1 cellular context compared by ENCODE assay signal in the genomic region with DNA sequence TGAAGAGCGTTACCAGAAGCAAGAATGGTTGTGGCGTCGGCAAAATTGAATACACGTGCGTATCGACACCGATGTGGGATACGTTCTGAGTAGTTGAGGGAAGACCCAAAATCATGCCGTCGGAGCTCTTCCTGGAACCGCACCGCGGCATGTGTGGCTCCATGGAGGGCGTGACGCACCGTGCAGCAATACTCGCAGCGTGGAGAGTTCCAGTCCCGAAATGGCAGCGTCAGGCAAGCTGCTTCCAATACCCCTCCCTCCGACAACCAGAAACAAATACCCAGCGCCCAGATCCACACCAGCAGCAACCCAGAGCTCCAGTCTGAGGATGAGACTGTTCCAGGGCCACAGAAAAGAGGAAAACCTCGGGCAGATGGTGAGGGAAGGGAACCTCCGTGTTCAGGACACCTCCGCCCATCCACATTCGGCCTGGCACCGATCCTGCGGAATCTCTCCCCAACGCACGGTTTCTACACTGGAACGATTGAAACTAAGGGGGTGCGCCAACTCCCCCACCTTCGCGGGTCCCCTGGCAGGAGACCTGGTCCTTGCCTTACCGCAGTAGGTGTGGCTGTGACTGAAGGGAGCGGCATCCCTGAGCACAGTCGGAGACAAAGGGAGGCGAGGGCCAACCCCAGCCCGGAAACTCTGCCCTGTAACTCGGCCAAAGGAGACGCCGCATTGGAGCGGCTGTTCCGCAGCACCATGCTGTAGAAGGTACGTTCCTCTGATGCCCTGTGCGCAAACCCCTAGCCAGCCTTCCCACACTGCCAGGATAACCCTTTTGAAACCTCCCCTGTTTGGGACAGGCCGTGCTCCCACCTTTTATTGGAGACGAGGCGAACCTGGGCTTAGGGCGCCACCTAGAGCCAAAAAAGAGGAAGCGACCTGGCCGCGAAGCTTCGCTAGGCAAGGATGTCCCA.
TF ChIP-seq lines count a peak whose summit lies in the region.

No MANE protein-coding gene starts in this region.

TF ChIP-seq in HCT116, 20 proteins besides CTCF, POLR2A, EP300 and RAD21 (continued from another document):
- TF ChIP-seq, protein P1, sequence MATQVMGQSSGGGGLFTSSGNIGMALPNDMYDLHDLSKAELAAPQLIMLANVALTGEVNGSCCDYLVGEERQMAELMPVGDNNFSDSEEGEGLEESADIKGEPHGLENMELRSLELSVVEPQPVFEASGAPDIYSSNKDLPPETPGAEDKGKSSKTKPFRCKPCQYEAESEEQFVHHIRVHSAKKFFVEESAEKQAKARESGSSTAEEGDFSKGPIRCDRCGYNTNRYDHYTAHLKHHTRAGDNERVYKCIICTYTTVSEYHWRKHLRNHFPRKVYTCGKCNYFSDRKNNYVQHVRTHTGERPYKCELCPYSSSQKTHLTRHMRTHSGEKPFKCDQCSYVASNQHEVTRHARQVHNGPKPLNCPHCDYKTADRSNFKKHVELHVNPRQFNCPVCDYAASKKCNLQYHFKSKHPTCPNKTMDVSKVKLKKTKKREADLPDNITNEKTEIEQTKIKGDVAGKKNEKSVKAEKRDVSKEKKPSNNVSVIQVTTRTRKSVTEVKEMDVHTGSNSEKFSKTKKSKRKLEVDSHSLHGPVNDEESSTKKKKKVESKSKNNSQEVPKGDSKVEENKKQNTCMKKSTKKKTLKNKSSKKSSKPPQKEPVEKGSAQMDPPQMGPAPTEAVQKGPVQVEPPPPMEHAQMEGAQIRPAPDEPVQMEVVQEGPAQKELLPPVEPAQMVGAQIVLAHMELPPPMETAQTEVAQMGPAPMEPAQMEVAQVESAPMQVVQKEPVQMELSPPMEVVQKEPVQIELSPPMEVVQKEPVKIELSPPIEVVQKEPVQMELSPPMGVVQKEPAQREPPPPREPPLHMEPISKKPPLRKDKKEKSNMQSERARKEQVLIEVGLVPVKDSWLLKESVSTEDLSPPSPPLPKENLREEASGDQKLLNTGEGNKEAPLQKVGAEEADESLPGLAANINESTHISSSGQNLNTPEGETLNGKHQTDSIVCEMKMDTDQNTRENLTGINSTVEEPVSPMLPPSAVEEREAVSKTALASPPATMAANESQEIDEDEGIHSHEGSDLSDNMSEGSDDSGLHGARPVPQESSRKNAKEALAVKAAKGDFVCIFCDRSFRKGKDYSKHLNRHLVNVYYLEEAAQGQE (IDR thresholded peaks at IDR 0.05; ENCODE audit: low read depth): no peak
